ENCODE assay signal across 8 cellular contexts in the genomic region with DNA sequence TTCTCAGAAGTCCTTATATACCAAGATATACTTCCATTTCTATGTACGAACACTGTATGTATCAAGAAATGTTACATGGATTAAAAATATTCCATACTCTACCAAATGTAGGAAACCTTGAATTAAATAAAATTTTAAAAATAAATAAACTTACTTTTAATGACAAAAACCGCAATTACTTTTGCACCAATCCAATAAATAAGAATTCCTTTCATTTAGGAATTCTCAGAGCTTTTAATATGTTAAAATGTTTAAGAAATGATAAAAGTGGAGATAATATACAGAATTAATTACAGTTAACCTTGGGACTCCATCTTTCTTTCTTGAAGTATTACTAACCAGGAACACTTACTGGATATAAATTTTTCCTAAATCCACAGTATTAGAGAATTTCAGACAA.
"Had no signal": no experiment of that assay in that cellular context is flagged by ENCODE, and none has a peak within 500 bp of the region (broad histone marks: within the 10 kb centered on the region; RNA-seq: fewer than 3 reads in every experiment).

No MANE protein-coding gene starts in this region.

- H3K9ac ChIP-seq: KMS-11 had no signal

- H3K4me3 ChIP-seq: K562 had no signal

- DNase-seq: IMR-90, Karpas-422, KBM-7, KG1 had no signal

- ATAC-seq: K562 had no signal

- FAIRE-seq: HTR-8/SVneo, K562 had no signal

- H3K4me2 ChIP-seq: KMS-11 had no signal

- H3K27ac ChIP-seq: HL-60, KMS-11 had no signal
